ENCODE assay signal across 1 cellular context in genomic region chr9:121888438-121888775, GRCh38.
TF ChIP-seq lines count a peak whose summit lies in the region.

No MANE protein-coding gene starts in this region.

TF ChIP-seq in HepG2, 621 proteins besides CTCF, POLR2A, EP300 and RAD21 (continued from another document):
- TF ChIP-seq ZNF3 (CRISPR knock-in tag; IDR thresholded peaks at IDR 0.05) (no peak), ZNF557 (CRISPR knock-in tag; IDR thresholded peaks at IDR 0.05) (no peak), NKX3-1 (CRISPR knock-in tag; IDR thresholded peaks at IDR 0.05) (no peak), DMAP1 (CRISPR knock-in tag; IDR thresholded peaks at IDR 0.05) (no peak), ZNF772 (CRISPR knock-in tag; IDR thresholded peaks at IDR 0.05) (no peak)
- TF ChIP-seq, protein P1, sequence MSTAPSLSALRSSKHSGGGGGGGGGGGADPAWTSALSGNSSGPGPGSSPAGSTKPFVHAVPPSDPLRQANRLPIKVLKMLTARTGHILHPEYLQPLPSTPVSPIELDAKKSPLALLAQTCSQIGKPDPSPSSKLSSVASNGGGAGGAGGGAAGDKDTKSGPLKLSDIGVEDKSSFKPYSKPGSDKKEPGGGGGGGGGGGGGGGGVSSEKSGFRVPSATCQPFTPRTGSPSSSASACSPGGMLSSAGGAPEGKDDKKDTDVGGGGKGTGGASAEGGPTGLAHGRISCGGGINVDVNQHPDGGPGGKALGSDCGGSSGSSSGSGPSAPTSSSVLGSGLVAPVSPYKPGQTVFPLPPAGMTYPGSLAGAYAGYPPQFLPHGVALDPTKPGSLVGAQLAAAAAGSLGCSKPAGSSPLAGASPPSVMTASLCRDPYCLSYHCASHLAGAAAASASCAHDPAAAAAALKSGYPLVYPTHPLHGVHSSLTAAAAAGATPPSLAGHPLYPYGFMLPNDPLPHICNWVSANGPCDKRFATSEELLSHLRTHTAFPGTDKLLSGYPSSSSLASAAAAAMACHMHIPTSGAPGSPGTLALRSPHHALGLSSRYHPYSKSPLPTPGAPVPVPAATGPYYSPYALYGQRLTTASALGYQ (CRISPR knock-in tag; IDR thresholded peaks at IDR 0.05), result no peak
- TF ChIP-seq, protein P2, sequence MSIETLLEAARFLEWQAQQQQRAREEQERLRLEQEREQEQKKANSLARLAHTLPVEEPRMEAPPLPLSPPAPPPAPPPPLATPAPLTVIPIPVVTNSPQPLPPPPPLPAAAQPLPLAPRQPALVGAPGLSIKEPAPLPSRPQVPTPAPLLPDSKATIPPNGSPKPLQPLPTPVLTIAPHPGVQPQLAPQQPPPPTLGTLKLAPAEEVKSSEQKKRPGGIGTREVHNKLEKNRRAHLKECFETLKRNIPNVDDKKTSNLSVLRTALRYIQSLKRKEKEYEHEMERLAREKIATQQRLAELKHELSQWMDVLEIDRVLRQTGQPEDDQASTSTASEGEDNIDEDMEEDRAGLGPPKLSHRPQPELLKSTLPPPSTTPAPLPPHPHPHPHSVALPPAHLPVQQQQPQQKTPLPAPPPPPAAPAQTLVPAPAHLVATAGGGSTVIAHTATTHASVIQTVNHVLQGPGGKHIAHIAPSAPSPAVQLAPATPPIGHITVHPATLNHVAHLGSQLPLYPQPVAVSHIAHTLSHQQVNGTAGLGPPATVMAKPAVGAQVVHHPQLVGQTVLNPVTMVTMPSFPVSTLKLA (IDR thresholded peaks at IDR 0.05), result no peak
- TF ChIP-seq, protein P3, sequence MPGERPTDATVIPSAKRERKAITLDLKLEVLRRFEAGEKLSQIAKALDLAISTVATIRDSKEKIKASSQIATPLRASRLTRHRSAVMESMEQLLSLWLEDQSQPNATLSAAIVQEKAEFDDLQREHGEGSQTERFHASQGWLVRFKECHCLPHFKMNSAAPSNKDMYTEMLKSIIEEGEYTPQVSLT (CRISPR knock-in tag; IDR thresholded peaks at IDR 0.05; ENCODE audit: borderline replicate concordance, low read depth), result no peak
